Comparison of ENCODE assay signal across 1 cellular context in genomic region chr10:44651395-44651661, GRCh38.
TF ChIP-seq lines count a peak whose summit lies in the region.

No MANE protein-coding gene starts in this region.

TF ChIP-seq in GM23338, 12 proteins besides CTCF, POLR2A, EP300 and RAD21 (continued from another document):
- TF ChIP-seq ZNF462 (CRISPR knock-in tag; IDR thresholded peaks at IDR 0.05) (no peak), REST (IDR thresholded peaks at IDR 0.05; ENCODE audit: unreplicated experiment) (no peak), CREB1 (CRISPR knock-in tag; IDR thresholded peaks at IDR 0.05; ENCODE audit: low read depth) (no peak), ZNF331 (CRISPR knock-in tag; IDR thresholded peaks at IDR 0.05; ENCODE audit: low read depth) (no peak), EZH2 (IDR thresholded peaks at IDR 0.05; ENCODE audit: low read depth, unreplicated experiment) (no peak)
